1 cellular context compared by ENCODE assay signal in genomic region chr15:97078556-97078955, GRCh38.
TF ChIP-seq lines count a peak whose summit lies in the region.

No MANE protein-coding gene starts in this region.

TF ChIP-seq in GM12878, 131 proteins besides CTCF, POLR2A, EP300 and RAD21 (continued from another document):
- TF ChIP-seq, protein P1, sequence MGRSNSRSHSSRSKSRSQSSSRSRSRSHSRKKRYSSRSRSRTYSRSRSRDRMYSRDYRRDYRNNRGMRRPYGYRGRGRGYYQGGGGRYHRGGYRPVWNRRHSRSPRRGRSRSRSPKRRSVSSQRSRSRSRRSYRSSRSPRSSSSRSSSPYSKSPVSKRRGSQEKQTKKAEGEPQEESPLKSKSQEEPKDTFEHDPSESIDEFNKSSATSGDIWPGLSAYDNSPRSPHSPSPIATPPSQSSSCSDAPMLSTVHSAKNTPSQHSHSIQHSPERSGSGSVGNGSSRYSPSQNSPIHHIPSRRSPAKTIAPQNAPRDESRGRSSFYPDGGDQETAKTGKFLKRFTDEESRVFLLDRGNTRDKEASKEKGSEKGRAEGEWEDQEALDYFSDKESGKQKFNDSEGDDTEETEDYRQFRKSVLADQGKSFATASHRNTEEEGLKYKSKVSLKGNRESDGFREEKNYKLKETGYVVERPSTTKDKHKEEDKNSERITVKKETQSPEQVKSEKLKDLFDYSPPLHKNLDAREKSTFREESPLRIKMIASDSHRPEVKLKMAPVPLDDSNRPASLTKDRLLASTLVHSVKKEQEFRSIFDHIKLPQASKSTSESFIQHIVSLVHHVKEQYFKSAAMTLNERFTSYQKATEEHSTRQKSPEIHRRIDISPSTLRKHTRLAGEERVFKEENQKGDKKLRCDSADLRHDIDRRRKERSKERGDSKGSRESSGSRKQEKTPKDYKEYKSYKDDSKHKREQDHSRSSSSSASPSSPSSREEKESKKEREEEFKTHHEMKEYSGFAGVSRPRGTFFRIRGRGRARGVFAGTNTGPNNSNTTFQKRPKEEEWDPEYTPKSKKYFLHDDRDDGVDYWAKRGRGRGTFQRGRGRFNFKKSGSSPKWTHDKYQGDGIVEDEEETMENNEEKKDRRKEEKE (IDR thresholded peaks at IDR 0.05) = no peak
- TF ChIP-seq POU2F2 (IDR thresholded peaks at IDR 0.05; ENCODE audit: borderline replicate concordance, low read depth, low read length) (no peak), TAF1 (IDR thresholded peaks at IDR 0.05; ENCODE audit: borderline replicate concordance, low read depth, low read length) (no peak), FOXK2 (IDR thresholded peaks at IDR 0.05) (no peak), SKIL (IDR thresholded peaks at IDR 0.05; ENCODE audit: low read depth, poor library complexity, severe bottlenecking) (no peak), RELA (IDR thresholded peaks at IDR 0.05; ENCODE audit: borderline replicate concordance, partially characterized antibody) (no peak), TARDBP (IDR thresholded peaks at IDR 0.05; ENCODE audit: borderline replicate concordance) (no peak), TBL1XR1 (IDR thresholded peaks at IDR 0.05; ENCODE audit: low read depth, low read length) (no peak), ZBTB11 (CRISPR knock-in tag; IDR thresholded peaks at IDR 0.05) (no peak)
